8 cellular contexts compared by ENCODE assay signal in the genomic region with DNA sequence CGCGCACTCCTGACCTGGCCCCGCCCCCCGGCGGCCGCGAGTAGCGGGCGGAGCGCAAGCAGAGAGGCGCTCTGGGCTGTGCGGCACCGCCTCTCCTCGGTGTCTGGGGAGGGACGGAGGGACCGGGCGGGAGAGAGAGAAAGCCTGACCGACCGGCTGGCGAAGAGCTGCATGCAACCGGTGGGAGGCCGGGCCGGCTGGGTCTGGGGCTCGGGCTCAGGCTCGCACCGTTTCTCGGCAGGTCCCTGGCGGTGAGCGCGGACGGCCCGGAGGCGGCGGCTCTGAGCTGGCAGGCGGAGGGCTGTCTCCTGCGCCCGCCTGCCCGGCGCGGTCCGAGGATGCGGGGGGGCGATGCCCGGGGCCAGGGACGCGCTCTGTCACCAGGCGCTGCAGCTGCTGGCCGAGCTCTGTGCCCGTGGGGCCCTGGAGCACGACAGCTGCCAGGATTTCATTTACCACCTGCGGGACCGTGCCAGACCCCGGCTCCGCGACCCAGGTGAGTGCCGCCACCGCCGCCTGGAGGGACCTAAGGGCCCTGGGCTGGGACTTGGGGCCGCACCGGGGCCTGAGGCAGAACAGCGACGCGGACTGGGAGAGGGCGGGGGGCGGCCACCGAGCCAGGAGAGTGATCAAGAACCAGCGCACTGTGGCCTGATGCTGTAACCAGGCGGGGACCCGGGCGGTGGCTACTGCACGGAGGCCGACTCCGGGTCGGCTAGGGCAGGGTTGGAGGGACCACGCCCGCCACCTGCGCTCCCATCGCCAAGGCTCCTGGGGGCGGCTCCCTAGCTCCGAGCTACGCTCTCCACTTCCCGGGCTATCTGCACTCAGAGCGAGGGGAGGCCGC.
DNase-seq lines count a peak whose midpoint lies in the region; ATAC-seq and TF ChIP-seq lines count a peak whose summit lies in the region.

A gene with protein sequence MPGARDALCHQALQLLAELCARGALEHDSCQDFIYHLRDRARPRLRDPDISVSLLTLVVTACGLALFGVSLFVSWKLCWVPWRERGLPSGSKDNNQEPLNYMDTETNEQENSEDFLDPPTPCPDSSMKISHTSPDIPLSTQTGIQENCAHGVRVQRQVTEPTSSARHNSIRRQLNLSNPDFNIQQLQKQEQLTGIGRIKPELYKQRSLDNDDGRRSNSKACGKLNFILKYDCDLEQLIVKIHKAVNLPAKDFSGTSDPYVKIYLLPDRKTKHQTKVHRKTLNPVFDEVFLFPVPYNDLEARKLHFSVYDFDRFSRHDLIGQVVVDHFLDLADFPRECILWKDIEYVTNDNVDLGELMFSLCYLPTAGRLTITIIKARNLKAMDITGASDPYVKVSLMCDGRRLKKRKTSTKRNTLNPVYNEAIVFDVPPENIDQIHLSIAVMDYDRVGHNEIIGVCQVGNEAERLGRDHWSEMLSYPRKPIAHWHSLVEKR (plus strand): TSS at position 69 of the 847 bp plus-strand sequence. CDS start 283 bp downstream, at position 352.

- no peak for TF ChIP-seq CTCF in coronary artery (IDR thresholded peaks at IDR 0.05)

- peak; percentile 94 for ATAC-seq in GM21526 (IDR thresholded peaks at IDR 0.05; ENCODE audit: low FRiP score, unreplicated experiment)
- no peak for ATAC-seq in HG03457 (IDR thresholded peaks at IDR 0.05; ENCODE audit: unreplicated experiment)

- peak within 1 kb of the TSS; percentile 4 to 66 for H3K27ac ChIP-seq in coronary artery

- peak; percentile 32 for DNase-seq in D341Med (ENCODE audit: low spot score)
- peak; percentile 54 for DNase-seq in NCI-H774 (lab: John Stamatoyannopoulos, UW)
- DNase-seq in coronary artery (ENCODE audit: low spot score): peak; percentile 75
- peak; percentile 88 for DNase-seq in left kidney (ENCODE audit: low read depth, low spot score)
- peak; percentile 48 for DNase-seq in stimulated activated CD8-positive, alpha-beta memory T cell treated with anti-CD3 and anti-CD28 coated beads, Interleukin-4, amount 100 ng/mL, for 48 hours
- no peak for DNase-seq in activated gamma-delta T cell (lab: John Stamatoyannopoulos, UW)

- H3K4me3 ChIP-seq in coronary artery: peak within 1 kb of the TSS; percentile 90
